ENCODE assay signal across 8 cellular contexts in genomic region chr1:148522072-148522471, GRCh38. TPM values are rescaled to one million over a fixed set of nuclear protein-coding genes. Genes with fewer than 3 reads are reported as not detected.
DNase-seq lines count a peak whose midpoint lies in the region; ATAC-seq and TF ChIP-seq lines count a peak whose summit lies in the region.
"Not testable (repeated sequence)": the region's sequence is repeated elsewhere in the genome, so short reads cannot be mapped to it uniquely, and the experiment has no call there.

No MANE protein-coding gene starts in this region.

- not testable (repeated sequence) for H3K14ac ChIP-seq in H9 (ENCODE audit: insufficient read depth, low read length)

- peak overlapping the region; percentile 95 for H3K4me3 Mint-ChIP-seq in CD8-positive, alpha-beta T cell
- H3K4me3 Mint-ChIP-seq in H9 = peak overlapping the region; percentile 61 to 82
- peak overlapping the region; percentile 82 for H3K4me3 Mint-ChIP-seq in activated T-helper 2 cell treated with anti-CD3 and anti-CD28 coated beads, Interferon-gamma antibody, Interleukin-2, Interleukin-4, amounts not matched to agents 10 μg/mL and 5 μg/mL and 100 μg/mL, durations not matched to agents 14 hours and 24 hours and 36 hours (ENCODE audit: low read depth)

- not testable (repeated sequence) for H3K23me2 ChIP-seq in H9 (ENCODE audit: insufficient read length, low read depth, low read length, poor library complexity, severe bottlenecking)

- not testable (repeated sequence) for H4K8ac ChIP-seq in H9 (replicated peaks; ENCODE audit: insufficient read length, low read depth, low read length)

- not testable (repeated sequence) for H3K79me2 ChIP-seq in H9 (ENCODE audit: insufficient read depth, low read length)

- not testable (repeated sequence) for H3K4ac ChIP-seq in H9 (ENCODE audit: low read depth, low read length)

- not testable (repeated sequence) for TF ChIP-seq EP300 in esophagus muscularis mucosa (IDR thresholded peaks at IDR 0.05)

- H3K4me2 ChIP-seq in H9 (ENCODE audit: insufficient read depth, insufficient read length, low read length) = not testable (repeated sequence)

- not testable (repeated sequence) for H2AFZ ChIP-seq in H9 (ENCODE audit: low read length)

- H3K79me1 ChIP-seq in H9 (ENCODE audit: insufficient read depth, low read depth, low read length, poor library complexity, severe bottlenecking) = not testable (repeated sequence)

- H3T11ph ChIP-seq in H9 (ENCODE audit: low read length) = not testable (repeated sequence)

- H4K91ac ChIP-seq in H9 (ENCODE audit: insufficient read length, low read depth, low read length) = not testable (repeated sequence)

- not testable (repeated sequence) for H4K5ac ChIP-seq in H9 (ENCODE audit: insufficient read length, low read depth, low read length)

- H2BK5ac ChIP-seq in H9 (ENCODE audit: insufficient read length, low read length) = not testable (repeated sequence)

- H3K9ac ChIP-seq in H9 (ENCODE audit: extremely low read depth, insufficient read length, low read length) = not testable (repeated sequence)

- not testable (repeated sequence) for H3K18ac ChIP-seq in H9 (ENCODE audit: insufficient read length, low read depth, low read length)

- CTCF ChIA-PET in CD8-positive, alpha-beta T cell (lab: Charles Lee) = not testable (repeated sequence)

- H2BK12ac ChIP-seq in H9 (ENCODE audit: insufficient read length, low read depth, low read length) = not testable (repeated sequence)

- WGBS in H9 (ENCODE audit: extremely low coverage, insufficient read length, low lambda C conversion rate) = no CpG with 5 or more reads among the region's 23 CpGs
- WGBS in esophagus muscularis mucosa = 3% methylated on average over 17 of the region's 23 CpGs

- TF ChIP-seq CTCF in CD8-positive, alpha-beta T cell (IDR thresholded peaks at IDR 0.05); H9 (conservative IDR thresholded peaks at IDR 0.05); esophagus muscularis mucosa (IDR thresholded peaks at IDR 0.05): not testable (repeated sequence)

- H3K9me3 Mint-ChIP-seq in CD8-positive, alpha-beta T cell; H9; activated T-helper 2 cell treated with anti-CD3 and anti-CD28 coated beads, Interferon-gamma antibody, Interleukin-2, Interleukin-4, amounts not matched to agents 10 μg/mL and 5 μg/mL and 100 μg/mL, durations not matched to agents 14 hours and 24 hours and 36 hours: not testable (repeated sequence)

- H3K9me3 ChIP-seq in CD8-positive, alpha-beta T cell (ENCODE audit: low read length); H9 (ENCODE audit: control insufficient read depth, low read depth, low read length); esophagus muscularis mucosa: not testable (repeated sequence)

- H4K20me1 ChIP-seq in H9 (ENCODE audit: control insufficient read depth, insufficient read depth, insufficient read length) = not testable (repeated sequence)

- peak; percentile 43 for ATAC-seq in CD8-positive, alpha-beta T cell

- peak overlapping the region; percentile 48 for H3K27ac ChIP-seq in CD8-positive, alpha-beta T cell (ENCODE audit: low read depth, low read length)
- not testable (repeated sequence) for H3K27ac ChIP-seq in H9 (ENCODE audit: insufficient read length, low read depth, low read length)
- peak overlapping the region; percentile 76 to 82 (median 78) for H3K27ac ChIP-seq in esophagus muscularis mucosa (replicated peaks in 1 of 4)

- not testable (repeated sequence) for H3K27me3 ChIP-seq in CD8-positive, alpha-beta T cell (ENCODE audit: insufficient read depth, low read length); H9 (ENCODE audit: insufficient read depth, low read length); esophagus muscularis mucosa

- H2BK20ac ChIP-seq in H9 (ENCODE audit: low read depth, low read length, poor library complexity, severe bottlenecking) = not testable (repeated sequence)

- H2BK120ac ChIP-seq in H9 (ENCODE audit: low read depth, low read length, poor library complexity, severe bottlenecking) = not testable (repeated sequence)

- H3K23ac ChIP-seq in H9 (ENCODE audit: insufficient read length, low read depth, low read length) = not testable (repeated sequence)

- POLR2A ChIA-PET in CD8-positive, alpha-beta T cell (lab: Charles Lee) = interaction anchor here (1.7 kb wide), 2 partner anchors 134 to 150 kb away, joined by 7 to 9 read pairs; no protein-coding TSS in a partner anchor

- peak overlapping the region; percentile 99 for H3K27ac Mint-ChIP-seq in CD8-positive, alpha-beta T cell
- H3K27ac Mint-ChIP-seq in H9 = peak overlapping the region; percentile 98 to 100 (median 99)
- peak overlapping the region; percentile 99 for H3K27ac Mint-ChIP-seq in activated T-helper 2 cell treated with anti-CD3 and anti-CD28 coated beads, Interferon-gamma antibody, Interleukin-2, Interleukin-4, amounts not matched to agents 10 μg/mL and 5 μg/mL and 100 μg/mL, durations not matched to agents 14 hours and 24 hours and 36 hours

- H3K27me3 Mint-ChIP-seq in CD8-positive, alpha-beta T cell (ENCODE audit: low read depth); H9 (ENCODE audit: low read depth); activated T-helper 2 cell treated with anti-CD3 and anti-CD28 coated beads, Interferon-gamma antibody, Interleukin-2, Interleukin-4, amounts not matched to agents 10 μg/mL and 5 μg/mL and 100 μg/mL, durations not matched to agents 14 hours and 24 hours and 36 hours (ENCODE audit: low read depth): not testable (repeated sequence)

- not testable (repeated sequence) for H3K4me1 ChIP-seq in CD8-positive, alpha-beta T cell (ENCODE audit: insufficient read depth, low read length); H9 (ENCODE audit: insufficient read depth, low read length); esophagus muscularis mucosa

- DNase-seq in CD8-positive, alpha-beta T cell = peak; percentile 69 to 92 (median 77)
- DNase-seq in H9 = peak; percentile 94
- DNase-seq in NCI-H1092 treated with DMSO at 0.1 percent for 48 hours (lab: John Stamatoyannopoulos, UW) = peak; percentile 83
- DNase-seq in SK-N-DZ (ENCODE audit: low spot score) = peak; percentile 60
- peak; percentile 83 for DNase-seq in activated T-helper 2 cell treated with anti-CD3 and anti-CD28 coated beads, Interferon-gamma antibody, Interleukin-2, Interleukin-4, amounts not matched to agents 10 μg/mL and 5 μg/mL and 100 μg/mL, durations not matched to agents 14 hours and 24 hours and 36 hours (ENCODE audit: low spot score)
- peak; percentile 92 for DNase-seq in esophagus muscularis mucosa (ENCODE audit: extremely low spot score)
- peak; percentile 87 for DNase-seq in myocyte (ENCODE audit: low read depth)
- peak; percentile 65 for DNase-seq in stimulated activated CD8-positive, alpha-beta memory T cell treated with anti-CD3 and anti-CD28 coated beads, Interleukin-12 subunit alpha, Interleukin-12 subunit beta, amount 100 ng/mL, for 4 hours (ENCODE audit: low read depth)

- H3K4me1 Mint-ChIP-seq in CD8-positive, alpha-beta T cell (ENCODE audit: low read depth); H9; activated T-helper 2 cell treated with anti-CD3 and anti-CD28 coated beads, Interferon-gamma antibody, Interleukin-2, Interleukin-4, amounts not matched to agents 10 μg/mL and 5 μg/mL and 100 μg/mL, durations not matched to agents 14 hours and 24 hours and 36 hours (ENCODE audit: low read depth): not testable (repeated sequence)

- not testable (repeated sequence) for H2AK5ac ChIP-seq in H9 (ENCODE audit: insufficient read length, low read length)

- H3K56ac ChIP-seq in H9 (ENCODE audit: insufficient read length, low read depth, low read length) = not testable (repeated sequence)

- intact Hi-C loops in CD8-positive, alpha-beta T cell (cut with DNase I, micrococcal nuclease) = loop anchor here in 1 of 2 experiments (10.0 kb wide), 1 partner anchor 147 kb away; no protein-coding TSS in a partner anchor
- intact Hi-C loops in activated T-helper 2 cell treated with anti-CD3 and anti-CD28 coated beads, Interferon-gamma antibody, Interleukin-2, Interleukin-4, amounts not matched to agents 10 μg/mL and 5 μg/mL and 100 μg/mL, durations not matched to agents 14 hours and 24 hours and 36 hours (cut with micrococcal nuclease) = loop anchor here (10.0 kb wide), 1 partner anchor 147 kb away; no protein-coding TSS in a partner anchor
- intact Hi-C loops in esophagus muscularis mucosa (cut with DNase I) = not testable (repeated sequence)

- H3K4me3 ChIP-seq in CD8-positive, alpha-beta T cell (ENCODE audit: low read depth, low read length) = not testable (repeated sequence)
- peak overlapping the region; percentile 48 to 61 (median 54) for H3K4me3 ChIP-seq in esophagus muscularis mucosa

- not testable (repeated sequence) for TF ChIP-seq POLR2A in esophagus muscularis mucosa (IDR thresholded peaks at IDR 0.05; ENCODE audit: low read depth)

- H2BK15ac ChIP-seq in H9 (ENCODE audit: low read depth, low read length) = not testable (repeated sequence)

- H3K36me3 Mint-ChIP-seq in CD8-positive, alpha-beta T cell; H9 (ENCODE audit: insufficient read depth in 1 of 3, low read depth in 3 of 3); activated T-helper 2 cell treated with anti-CD3 and anti-CD28 coated beads, Interferon-gamma antibody, Interleukin-2, Interleukin-4, amounts not matched to agents 10 μg/mL and 5 μg/mL and 100 μg/mL, durations not matched to agents 14 hours and 24 hours and 36 hours (ENCODE audit: low read depth): not testable (repeated sequence)

- not testable (repeated sequence) for H3K36me3 ChIP-seq in CD8-positive, alpha-beta T cell (ENCODE audit: insufficient read depth, low read length); esophagus muscularis mucosa

RNA-seq across cellular contexts. Expression of gene PPIAL4G, which starts 39.0 kb away (rescaled TPM):
- total RNA-seq in CD8-positive, alpha-beta T cell = under 1 TPM; 0.11 to 0.25 TPM
- total RNA-seq in H9 (2021) (not detected in 2 replicates), esophagus muscularis mucosa (not detected), myocyte (0.03 TPM in 1 of 2 replicates, not detected in the other)
- not detected in 2 replicates for polyA plus RNA-seq in SK-N-DZ (2014; cell fraction: cytosol; rRNA removed)
- polyA plus RNA-seq in SK-N-DZ (2014; cell fraction: nucleus; rRNA removed) = not detected in 2 replicates
- 0.05 TPM in 1 of 2 replicates, not detected in the other for total RNA-seq in activated T-helper 2 cell treated with anti-CD3 and anti-CD28 coated beads, Interferon-gamma antibody, Interleukin-2, Interleukin-4, amounts not matched to agents 10 μg/mL and 5 μg/mL and 100 μg/mL, durations not matched to agents 14 hours and 24 hours and 36 hours
- 0.03 TPM for polyA plus RNA-seq in myocyte (2012)
